Comparison of ENCODE assay signal across 23 cellular contexts in genomic region chr3:13325892-13326443, GRCh38.
DNase-seq lines count a peak whose midpoint lies in the region; ATAC-seq lines count a peak whose summit lies in the region.
"Had no signal": no experiment of that assay in that cellular context is flagged by ENCODE, and none has a peak within 500 bp of the region (broad histone marks: within the 10 kb centered on the region; RNA-seq: fewer than 3 reads in every experiment).

No MANE protein-coding gene starts in this region.

- CTCF ChIA-PET in activated CD8-positive, alpha-beta T cell treated with anti-CD3 and anti-CD28 coated beads, Interleukin-2, amount 10 ng/mL, durations not matched to agents 7 days and 5 days (lab: Charles Lee): interaction anchor here (1.2 kb wide), 1 partner anchor 234 kb away, joined by 3 read pairs; no protein-coding TSS in a partner anchor

- H4K8ac ChIP-seq in mesenchymal stem cell (ENCODE audit: low read length): no peak overlapping the region

- peak overlapping the region; percentile 23 for H3K27ac Mint-ChIP-seq in activated CD8-positive, alpha-beta T cell treated with anti-CD3 and anti-CD28 coated beads, Interleukin-2, amount 10 ng/mL, durations not matched to agents 7 days and 5 days
- H3K27ac Mint-ChIP-seq in stimulated activated effector memory CD8-positive, alpha-beta T cell treated with anti-CD3 and anti-CD28 coated beads, Interleukin-12 subunit alpha, Interleukin-12 subunit beta, amount 100 ng/mL, for 72 hours: peak overlapping the region; percentile 76
- H3K27ac Mint-ChIP-seq: activated CD4-positive, alpha-beta T cell treated with anti-CD3 and anti-CD28 coated beads, Interleukin-2, amount 10 ng/mL, durations not matched to agents 7 days and 5 days had no signal

- H3K9me3 Mint-ChIP-seq in activated CD8-positive, alpha-beta T cell treated with anti-CD3 and anti-CD28 coated beads, Interleukin-2, amount 10 ng/mL, durations not matched to agents 7 days and 5 days (ENCODE audit: insufficient read depth): no peaks in the 10 kb centered on the region
- no peaks in the 10 kb centered on the region for H3K9me3 Mint-ChIP-seq in stimulated activated effector memory CD8-positive, alpha-beta T cell treated with anti-CD3 and anti-CD28 coated beads, Interleukin-12 subunit alpha, Interleukin-12 subunit beta, amount 100 ng/mL, for 72 hours
- H3K9me3 Mint-ChIP-seq: activated CD4-positive, alpha-beta T cell treated with anti-CD3 and anti-CD28 coated beads, Interleukin-2, amount 10 ng/mL, durations not matched to agents 7 days and 5 days had no signal

- H3K79me1 ChIP-seq in mesenchymal stem cell (replicated peaks; ENCODE audit: low read length, poor library complexity, severe bottlenecking): no peaks in the 10 kb centered on the region

- no peaks in the 10 kb centered on the region for H3K36me3 ChIP-seq in mesenchymal stem cell (ENCODE audit: control insufficient read depth in 1 of 2, insufficient read depth in 2 of 2, low read depth in 1 of 2, low read length in 2 of 2)
- H3K36me3 ChIP-seq: transverse colon had no signal

- H3K4me1 ChIP-seq in mesenchymal stem cell (ENCODE audit: control insufficient read depth, insufficient read depth, low read depth, low read length): peaks cover 2% of the 10 kb centered on the region
- H3K4me1 ChIP-seq: heart right ventricle, lower lobe of right lung, sigmoid colon had no signal

- POLR2A ChIA-PET in activated CD8-positive, alpha-beta T cell treated with anti-CD3 and anti-CD28 coated beads, Interleukin-2, amount 10 ng/mL, durations not matched to agents 7 days and 5 days (lab: Charles Lee): interaction anchor here (0.8 kb wide), 1 partner anchor 141 kb away, joined by 3 read pairs; no protein-coding TSS in a partner anchor

- H3K27ac ChIP-seq in mesenchymal stem cell (ENCODE audit: low read length, poor library complexity, severe bottlenecking): no peak overlapping the region
- H3K27ac ChIP-seq: 22Rv1, heart right ventricle, KMS-11, lower lobe of right lung, sigmoid colon, transverse colon had no signal

- no peak overlapping the region for H4K91ac ChIP-seq in mesenchymal stem cell (ENCODE audit: low read length)

- no peak overlapping the region for H2BK5ac ChIP-seq in mesenchymal stem cell (ENCODE audit: low read depth, low read length, poor library complexity, severe bottlenecking)

- H2BK12ac ChIP-seq in mesenchymal stem cell (ENCODE audit: low read length in 2 of 2): no peak overlapping the region

- H3K9ac ChIP-seq in mesenchymal stem cell (ENCODE audit: low read length): no peak overlapping the region
- H3K9ac ChIP-seq: KMS-11 had no signal

- H3K23ac ChIP-seq in mesenchymal stem cell (ENCODE audit: low read length in 2 of 2): no peak overlapping the region

- peaks cover 16 to 62% of the 10 kb centered on the region in 2 experiments for H3K27me3 ChIP-seq in mesenchymal stem cell (ENCODE audit: control insufficient read depth in 1 of 2, insufficient read depth in 1 of 2, low read length in 2 of 2)
- H3K27me3 ChIP-seq: heart right ventricle, sigmoid colon, transverse colon had no signal

- no peak overlapping the region for H2AFZ ChIP-seq in mesenchymal stem cell (ENCODE audit: low read depth, low read length)

- H3K18ac ChIP-seq in mesenchymal stem cell (ENCODE audit: low read depth in 1 of 2, low read length in 2 of 2): no peak overlapping the region

- no peak overlapping the region for H3K4me3 Mint-ChIP-seq in activated CD8-positive, alpha-beta T cell treated with anti-CD3 and anti-CD28 coated beads, Interleukin-2, amount 10 ng/mL, durations not matched to agents 7 days and 5 days
- H3K4me3 Mint-ChIP-seq in stimulated activated effector memory CD8-positive, alpha-beta T cell treated with anti-CD3 and anti-CD28 coated beads, Interleukin-12 subunit alpha, Interleukin-12 subunit beta, amount 100 ng/mL, for 72 hours: no peak overlapping the region
- H3K4me3 Mint-ChIP-seq: activated CD4-positive, alpha-beta T cell treated with anti-CD3 and anti-CD28 coated beads, Interleukin-2, amount 10 ng/mL, durations not matched to agents 7 days and 5 days had no signal

- peak; percentile 71 to 93 for DNase-seq in NCI-H2081 (lab: John Stamatoyannopoulos, UW)
- DNase-seq in NCI-H2081 treated with DMSO at 0.1 percent for 48 hours (lab: John Stamatoyannopoulos, UW): no peak
- peak; percentile 49 for DNase-seq in NCI-H69 (lab: John Stamatoyannopoulos, UW)
- DNase-seq in activated CD8-positive, alpha-beta T cell treated with anti-CD3 and anti-CD28 coated beads, Interleukin-2, amount 10 ng/mL, durations not matched to agents 7 days and 5 days: no peak
- DNase-seq in stimulated activated effector memory CD8-positive, alpha-beta T cell treated with anti-CD3 and anti-CD28 coated beads, Interleukin-12 subunit alpha, Interleukin-12 subunit beta, amount 100 ng/mL, for 72 hours (ENCODE audit: low spot score in 2 of 2): no peak
- no peak for DNase-seq in NCI-H1105 (lab: John Stamatoyannopoulos, UW)
- DNase-seq in mesenchymal stem cell: no peak
- DNase-seq: activated CD4-positive, alpha-beta T cell treated with anti-CD3 and anti-CD28 coated beads, Interleukin-2, amount 10 ng/mL, durations not matched to agents 7 days and 5 days; activated CD8-positive, alpha-beta memory T cell treated with anti-CD3 and anti-CD28 coated beads, Interleukin-2, amount 50 U/mL, for 48 hours; activated gamma-delta T cell treated with Interleukin-2 at 50 U/mL for 16 hours; AML-193; heart right ventricle; lower lobe of right lung; NCI-H1092; NCI-H2171; NK-92 treated with Interleukin-12 subunit alpha and Interleukin-12 subunit beta, amount 100 ng/mL, for 24 hours; RPMI8226; sigmoid colon; stimulated activated naive CD8-positive, alpha-beta T cell treated with anti-CD3 and anti-CD28 coated beads, Interleukin-15, Interleukin-2, amounts not matched to agents 100 U/mL and 50 U/mL, for 24 hours had no signal

- H2BK120ac ChIP-seq in mesenchymal stem cell (ENCODE audit: low read depth, low read length): no peak overlapping the region

- no peak for ATAC-seq in activated CD8-positive, alpha-beta T cell treated with anti-CD3 and anti-CD28 coated beads, Interleukin-2, amount 10 ng/mL, durations not matched to agents 7 days and 5 days
- no peak for ATAC-seq in stimulated activated effector memory CD8-positive, alpha-beta T cell treated with anti-CD3 and anti-CD28 coated beads, Interleukin-12 subunit alpha, Interleukin-12 subunit beta, amount 100 ng/mL, for 72 hours
- no peak for ATAC-seq in GM18498 (IDR thresholded peaks at IDR 0.05; ENCODE audit: unreplicated experiment)
- ATAC-seq: heart right ventricle; lower lobe of right lung; stimulated activated naive CD8-positive, alpha-beta T cell treated with anti-CD3 and anti-CD28 coated beads, Interleukin-15, Interleukin-2, amounts not matched to agents 100 U/mL and 50 U/mL, for 24 hours had no signal

- H2AK5ac ChIP-seq in mesenchymal stem cell (ENCODE audit: low read length, severe bottlenecking): no peak overlapping the region

- no peak overlapping the region for H3K4me3 ChIP-seq in mesenchymal stem cell (ENCODE audit: insufficient read depth in 1 of 2, low read depth in 1 of 2, low read length in 2 of 2)
- H3K4me3 ChIP-seq: heart right ventricle, lower lobe of right lung, sigmoid colon, transverse colon had no signal

- H3K4ac ChIP-seq in mesenchymal stem cell (ENCODE audit: low read depth in 1 of 2, low read length in 2 of 2): no peak overlapping the region

- 72% methylated on average over 7 of the region's 7 CpGs for WGBS in mesenchymal stem cell

- H3K9me3 ChIP-seq in mesenchymal stem cell (ENCODE audit: control insufficient read depth, low read length): no peaks in the 10 kb centered on the region
- H3K9me3 ChIP-seq: heart right ventricle, lower lobe of right lung, sigmoid colon, transverse colon had no signal

- H3K27me3 Mint-ChIP-seq in activated CD8-positive, alpha-beta T cell treated with anti-CD3 and anti-CD28 coated beads, Interleukin-2, amount 10 ng/mL, durations not matched to agents 7 days and 5 days (ENCODE audit: low read depth): no peaks in the 10 kb centered on the region
- H3K27me3 Mint-ChIP-seq: activated CD4-positive, alpha-beta T cell treated with anti-CD3 and anti-CD28 coated beads, Interleukin-2, amount 10 ng/mL, durations not matched to agents 7 days and 5 days had no signal

- H2BK15ac ChIP-seq in mesenchymal stem cell (ENCODE audit: low read depth, poor library complexity, severe bottlenecking): no peak overlapping the region

- H3K4me2 ChIP-seq in mesenchymal stem cell (ENCODE audit: low read length, poor library complexity, severe bottlenecking): no peak overlapping the region
- H3K4me2 ChIP-seq: KMS-11 had no signal

- peaks cover 85% of the 10 kb centered on the region for H3K36me3 Mint-ChIP-seq in activated CD8-positive, alpha-beta T cell treated with anti-CD3 and anti-CD28 coated beads, Interleukin-2, amount 10 ng/mL, durations not matched to agents 7 days and 5 days (ENCODE audit: low read depth)
- H3K36me3 Mint-ChIP-seq in stimulated activated effector memory CD8-positive, alpha-beta T cell treated with anti-CD3 and anti-CD28 coated beads, Interleukin-12 subunit alpha, Interleukin-12 subunit beta, amount 100 ng/mL, for 72 hours: peaks cover 99% of the 10 kb centered on the region

- H3K4me1 Mint-ChIP-seq in activated CD8-positive, alpha-beta T cell treated with anti-CD3 and anti-CD28 coated beads, Interleukin-2, amount 10 ng/mL, durations not matched to agents 7 days and 5 days (ENCODE audit: low read depth): no peaks in the 10 kb centered on the region
- H3K4me1 Mint-ChIP-seq in stimulated activated effector memory CD8-positive, alpha-beta T cell treated with anti-CD3 and anti-CD28 coated beads, Interleukin-12 subunit alpha, Interleukin-12 subunit beta, amount 100 ng/mL, for 72 hours: no peaks in the 10 kb centered on the region
- H3K4me1 Mint-ChIP-seq: activated CD4-positive, alpha-beta T cell treated with anti-CD3 and anti-CD28 coated beads, Interleukin-2, amount 10 ng/mL, durations not matched to agents 7 days and 5 days had no signal

- H3K14ac ChIP-seq in mesenchymal stem cell (ENCODE audit: low read length in 2 of 2): peak overlapping the region in 1 of 2 experiments; percentile 62

Comparison
In these comparisons a context has a peak if more than half of its experiments do, and no peak if none do; other contexts are left out.
1. DNase-seq: peak in NCI-H2081 (2 of 2) and NCI-H69 (single experiment); none in NCI-H2081 treated with DMSO at 0.1 percent for 48 hours (single experiment), activated CD8-positive, alpha-beta T cell treated with anti-CD3 and anti-CD28 coated beads, Interleukin-2, amount 10 ng/mL, durations not matched to agents 7 days and 5 days (single experiment), stimulated activated effector memory CD8-positive, alpha-beta T cell treated with anti-CD3 and anti-CD28 coated beads, Interleukin-12 subunit alpha, Interleukin-12 subunit beta, amount 100 ng/mL, for 72 hours (0 of 2), NCI-H1105 (single experiment) and mesenchymal stem cell (single experiment).